Comparison of ENCODE assay signal across 5 cellular contexts in the genomic region with DNA sequence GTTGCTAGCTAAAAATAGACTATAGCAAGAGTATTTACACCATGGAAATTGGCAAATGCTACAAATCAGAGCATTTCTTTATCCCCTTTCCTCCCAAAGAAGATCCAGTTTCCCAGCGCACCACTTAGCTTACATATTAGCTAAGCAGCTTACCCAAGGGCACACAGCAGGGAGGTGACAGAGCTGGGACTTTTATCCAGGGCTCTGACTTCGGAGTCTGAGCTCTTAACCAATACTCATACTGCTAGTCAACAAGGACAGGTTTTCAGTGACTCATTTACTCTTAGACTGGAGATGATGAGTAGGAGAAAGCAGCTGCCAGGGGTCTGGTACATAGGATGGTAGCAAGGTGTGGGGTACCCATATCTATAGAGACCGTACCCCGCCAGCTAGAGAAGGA.
"Had no signal": no experiment of that assay in that cellular context is flagged by ENCODE, and none has a peak within 500 bp of the region (broad histone marks: within the 10 kb centered on the region; RNA-seq: fewer than 3 reads in every experiment).

No MANE protein-coding gene starts in this region.

- H3K4me3 Mint-ChIP-seq: GM23338, H9 had no signal

- H3K27ac Mint-ChIP-seq: GM23338, H9 had no signal

- H3K4me2 ChIP-seq: GM23338 had no signal

- H3K4me3 ChIP-seq: GM23338, K562 had no signal

- DNase-seq: H9, HCEC 1CT, IMR-90 had no signal

- ATAC-seq: GM23338, K562 had no signal
